In the genomic region with DNA sequence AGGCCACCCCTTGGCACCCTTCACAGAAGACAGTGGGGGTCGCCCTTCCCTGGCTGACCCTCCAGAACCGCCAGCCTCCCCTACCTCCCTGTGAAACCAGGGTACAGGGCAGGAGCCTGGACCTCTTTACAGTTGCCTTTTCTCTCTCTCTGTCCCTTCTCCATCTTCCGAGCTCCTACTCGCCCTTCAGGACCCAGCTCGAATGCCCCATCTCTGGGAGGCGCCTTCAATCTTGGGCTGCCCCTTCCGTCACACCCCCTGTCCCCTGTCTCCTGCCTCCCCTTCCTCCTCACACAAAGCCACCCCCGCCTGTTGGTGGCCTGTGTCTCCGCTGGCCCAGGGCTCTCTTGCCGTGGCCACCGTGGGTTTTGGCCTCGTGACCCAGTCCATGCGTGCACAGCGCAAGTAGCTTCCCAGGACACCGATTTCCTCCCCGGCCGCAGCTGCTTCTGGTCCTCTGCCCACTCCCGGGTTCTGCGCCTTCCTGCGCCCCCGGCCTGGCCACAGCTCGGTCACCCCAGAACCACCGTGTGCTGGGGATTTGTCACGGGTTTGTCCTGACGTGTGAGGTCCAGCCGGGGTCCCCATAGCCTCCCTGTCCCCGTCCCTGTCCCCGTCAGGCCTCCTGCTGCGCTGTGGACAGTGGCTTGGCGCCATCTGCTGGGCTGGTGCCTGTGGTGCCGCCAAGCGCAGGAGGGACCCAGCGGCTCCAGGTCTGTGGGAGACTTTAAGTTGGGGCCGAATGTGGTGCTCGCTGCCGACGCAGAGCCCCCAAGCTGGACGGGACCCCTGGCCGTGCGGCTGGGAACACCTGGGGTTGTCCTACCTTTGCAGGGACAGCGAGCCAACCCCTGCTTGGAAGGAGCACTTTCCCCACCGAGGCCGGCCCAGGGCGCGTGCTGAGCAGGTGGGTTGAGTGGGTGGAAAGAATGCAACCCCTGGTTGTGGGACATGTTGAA, we compare ENCODE assay signal across 7 cellular contexts.
A peak's percentile ranks its signal among the peaks of the same experiment; 100 is the strongest.
DNase-seq lines count a peak whose midpoint lies in the region; ATAC-seq and TF ChIP-seq lines count a peak whose summit lies in the region.

No MANE protein-coding gene starts in this region.

- H3K27ac ChIP-seq in layer of hippocampus (ENCODE audit: low read depth, low read length), result peak overlapping the region; percentile 2

- no peak for ATAC-seq in HG03097 (IDR thresholded peaks at IDR 0.05; ENCODE audit: low FRiP score, unreplicated experiment)

- peak; percentile 87 for DNase-seq in GM10266 (ENCODE audit: extremely low spot score)
- DNase-seq in NCI-H1092 (lab: John Stamatoyannopoulos, UW), result peak; percentile 32
- peak; percentile 63 for DNase-seq in activated CD4-positive, CD25-positive, alpha-beta regulatory T cell treated with anti-CD3 and anti-CD28 coated beads, Interleukin-2, amount 50 U/mL, for 16 hours (ENCODE audit: low read depth, low spot score)
- peak; percentile 61 for DNase-seq in central memory CD4-positive, alpha-beta T cell
- DNase-seq in stimulated activated CD4-positive, alpha-beta T cell treated with anti-CD3 and anti-CD28 coated beads, Interleukin-1b, Interleukin-23, amount 100 ng/mL, for 48 hours, result peak; percentile 74

- no peaks in the 10 kb centered on the region for H3K27me3 ChIP-seq in layer of hippocampus (ENCODE audit: control insufficient read depth, insufficient read depth, low read length)

- TF ChIP-seq CTCF in GM10266 (IDR thresholded peaks at IDR 0.05; ENCODE audit: control insufficient read depth, insufficient read depth, low read depth, missing control alignments), result peak; percentile 98

Comparison
In these comparisons a context has a peak if more than half of its experiments do, and no peak if none do; other contexts are left out.
1. DNase-seq: peak in every context shown above with its lines; median percentile 87 in GM10266; 74 in stimulated activated CD4-positive, alpha-beta T cell treated with anti-CD3 and anti-CD28 coated beads, Interleukin-1b, Interleukin-23, amount 100 ng/mL, for 48 hours; 63 in activated CD4-positive, CD25-positive, alpha-beta regulatory T cell treated with anti-CD3 and anti-CD28 coated beads, Interleukin-2, amount 50 U/mL, for 16 hours; 61 in central memory CD4-positive, alpha-beta T cell; 32 in NCI-H1092.